Comparison of ENCODE assay signal across 8 cellular contexts in the genomic region with DNA sequence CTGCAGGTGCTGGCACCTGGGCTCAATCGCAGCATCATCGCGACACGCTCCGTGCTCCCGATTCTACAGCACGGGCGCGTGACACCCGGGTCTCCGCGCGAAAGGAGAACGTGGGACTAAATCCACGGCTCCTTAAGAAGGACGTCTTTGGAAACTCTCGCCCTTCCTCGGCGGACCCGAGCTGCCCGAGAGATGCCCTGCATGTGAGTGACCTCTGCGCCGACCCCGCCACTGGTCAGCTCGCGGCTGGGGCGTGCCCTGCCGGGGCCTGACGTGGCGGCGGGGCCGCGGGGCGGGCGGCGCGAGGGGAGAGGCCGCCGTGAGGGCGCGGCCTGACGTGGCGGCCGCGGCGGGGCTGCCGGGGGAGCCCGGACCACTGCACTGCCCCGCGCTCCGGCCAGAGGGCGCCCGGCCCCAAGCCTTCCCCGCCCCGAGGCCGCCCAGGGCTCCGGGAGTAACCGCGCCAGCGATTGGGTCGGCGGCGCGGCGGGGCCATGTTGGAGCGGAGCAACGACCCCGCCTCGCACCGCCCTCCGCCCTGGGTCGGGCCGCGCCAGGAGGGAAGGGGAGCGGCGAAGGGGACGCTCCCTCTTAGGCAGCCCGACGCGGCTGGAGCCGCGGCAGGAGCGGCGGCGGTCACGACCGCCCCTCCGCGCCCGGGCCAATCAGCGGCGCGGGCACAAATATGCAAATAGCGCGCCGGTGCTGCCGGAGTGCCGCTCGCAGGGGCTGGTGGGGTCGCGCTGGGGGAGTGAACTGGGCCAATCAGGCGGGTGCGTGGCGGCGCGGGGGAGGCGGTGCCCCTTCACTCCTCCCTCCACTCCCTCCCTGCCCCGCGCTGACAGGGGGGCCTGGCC.
A peak's percentile ranks its signal among the peaks of the same experiment; 100 is the strongest.
DNase-seq lines count a peak whose midpoint lies in the region; ATAC-seq and TF ChIP-seq lines count a peak whose summit lies in the region.

No MANE protein-coding gene starts in this region.

- H2AFZ ChIP-seq in neuron (ENCODE audit: low read depth, low read length), result peak overlapping the region; percentile 87

- H3K4me3 ChIP-seq in MG63, result peak overlapping the region; percentile 74
- peak overlapping the region; percentile 63 for H3K4me3 ChIP-seq in neuron (ENCODE audit: low read length)

- H3K27ac ChIP-seq in foreskin keratinocyte, result peak overlapping the region; percentile 97

- H3K27me3 ChIP-seq in MG63 (no peaks in the 10 kb centered on the region), foreskin keratinocyte (no peaks in the 10 kb centered on the region), neuron (ENCODE audit: insufficient read depth, low read length) (no peaks in the 10 kb centered on the region)

- no peaks in the 10 kb centered on the region for H3K9me3 ChIP-seq in MG63
- no peaks in the 10 kb centered on the region for H3K9me3 ChIP-seq in neuron (ENCODE audit: low read length)

- peaks cover 4% of the 10 kb centered on the region for H3K4me1 ChIP-seq in foreskin keratinocyte
- peaks cover 8% of the 10 kb centered on the region for H3K4me1 ChIP-seq in neuron (ENCODE audit: insufficient read depth, low read length)

- DNase-seq in GF-D8 (lab: John Stamatoyannopoulos, UW) (peak; percentile 82), HCEC 1CT (peak; percentile 92), MG63 (peak; percentile 100), SHP77 (lab: John Stamatoyannopoulos, UW) (peak; percentile 95 to 96), activated gamma-delta T cell treated with Interleukin-2 at 50 U/mL for 16 hours (peak; percentile 95), foreskin keratinocyte (peak; percentile 74 to 84), stromal cell of bone marrow (ENCODE audit: low read depth) (peak; percentile 89)

- H3K36me3 ChIP-seq in MG63 (peaks cover 17% of the 10 kb centered on the region), neuron (ENCODE audit: insufficient read depth, low read length) (no peaks in the 10 kb centered on the region)

- peak; percentile 86 for ATAC-seq in foreskin keratinocyte

- peak; percentile 83 for TF ChIP-seq CTCF in foreskin keratinocyte (conservative IDR thresholded peaks at IDR 0.05)

Comparison
In these comparisons a context has a peak if more than half of its experiments do, and no peak if none do; other contexts are left out.
1. Peak in every context shown above with its lines: DNase-seq, ATAC-seq, H3K4me3 ChIP-seq and H3K27ac ChIP-seq.